ENCODE assay signal across 1 cellular context in the genomic region with DNA sequence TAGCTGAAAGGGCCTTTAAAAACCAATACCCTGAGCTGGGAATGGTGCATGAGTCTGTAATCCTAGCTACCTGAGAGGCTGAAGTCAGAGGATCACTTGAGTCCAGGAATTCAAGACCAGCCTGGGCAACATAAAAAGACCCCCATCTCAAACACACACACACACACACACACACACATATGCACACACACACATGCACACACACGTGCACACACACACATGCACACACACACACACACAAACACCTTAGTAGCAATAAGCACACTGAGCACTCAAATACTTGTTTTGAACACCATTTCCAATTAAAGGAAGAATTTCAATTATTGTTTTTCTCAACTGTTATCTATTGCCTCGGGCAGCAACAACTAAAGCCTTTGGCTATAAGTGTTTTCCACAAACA.
TF ChIP-seq lines count a peak whose summit lies in the region.

No MANE protein-coding gene starts in this region.

TF ChIP-seq in GM23338, 12 proteins besides CTCF, POLR2A, EP300 and RAD21:
- TF ChIP-seq ETS1 (IDR thresholded peaks at IDR 0.05) (no peak), EZH2phosphoT487 (IDR thresholded peaks at IDR 0.05; ENCODE audit: unreplicated experiment) (no peak), CREB1 (CRISPR knock-in tag; IDR thresholded peaks at IDR 0.05; ENCODE audit: low read depth) (no peak), NANOG (IDR thresholded peaks at IDR 0.05; ENCODE audit: borderline replicate concordance) (no peak), EZH2 (IDR thresholded peaks at IDR 0.05; ENCODE audit: low read depth, unreplicated experiment) (no peak), POLR2AphosphoS5 (IDR thresholded peaks at IDR 0.05; ENCODE audit: low read depth) (no peak), ZNF331 (CRISPR knock-in tag; IDR thresholded peaks at IDR 0.05; ENCODE audit: low read depth) (no peak), ZNF114 (CRISPR knock-in tag; IDR thresholded peaks at IDR 0.05) (no peak), STAT1 (IDR thresholded peaks at IDR 0.05; ENCODE audit: unreplicated experiment) (no peak), JUNB (IDR thresholded peaks at IDR 0.05; ENCODE audit: unreplicated experiment) (no peak)
- TF ChIP-seq, protein P1, sequence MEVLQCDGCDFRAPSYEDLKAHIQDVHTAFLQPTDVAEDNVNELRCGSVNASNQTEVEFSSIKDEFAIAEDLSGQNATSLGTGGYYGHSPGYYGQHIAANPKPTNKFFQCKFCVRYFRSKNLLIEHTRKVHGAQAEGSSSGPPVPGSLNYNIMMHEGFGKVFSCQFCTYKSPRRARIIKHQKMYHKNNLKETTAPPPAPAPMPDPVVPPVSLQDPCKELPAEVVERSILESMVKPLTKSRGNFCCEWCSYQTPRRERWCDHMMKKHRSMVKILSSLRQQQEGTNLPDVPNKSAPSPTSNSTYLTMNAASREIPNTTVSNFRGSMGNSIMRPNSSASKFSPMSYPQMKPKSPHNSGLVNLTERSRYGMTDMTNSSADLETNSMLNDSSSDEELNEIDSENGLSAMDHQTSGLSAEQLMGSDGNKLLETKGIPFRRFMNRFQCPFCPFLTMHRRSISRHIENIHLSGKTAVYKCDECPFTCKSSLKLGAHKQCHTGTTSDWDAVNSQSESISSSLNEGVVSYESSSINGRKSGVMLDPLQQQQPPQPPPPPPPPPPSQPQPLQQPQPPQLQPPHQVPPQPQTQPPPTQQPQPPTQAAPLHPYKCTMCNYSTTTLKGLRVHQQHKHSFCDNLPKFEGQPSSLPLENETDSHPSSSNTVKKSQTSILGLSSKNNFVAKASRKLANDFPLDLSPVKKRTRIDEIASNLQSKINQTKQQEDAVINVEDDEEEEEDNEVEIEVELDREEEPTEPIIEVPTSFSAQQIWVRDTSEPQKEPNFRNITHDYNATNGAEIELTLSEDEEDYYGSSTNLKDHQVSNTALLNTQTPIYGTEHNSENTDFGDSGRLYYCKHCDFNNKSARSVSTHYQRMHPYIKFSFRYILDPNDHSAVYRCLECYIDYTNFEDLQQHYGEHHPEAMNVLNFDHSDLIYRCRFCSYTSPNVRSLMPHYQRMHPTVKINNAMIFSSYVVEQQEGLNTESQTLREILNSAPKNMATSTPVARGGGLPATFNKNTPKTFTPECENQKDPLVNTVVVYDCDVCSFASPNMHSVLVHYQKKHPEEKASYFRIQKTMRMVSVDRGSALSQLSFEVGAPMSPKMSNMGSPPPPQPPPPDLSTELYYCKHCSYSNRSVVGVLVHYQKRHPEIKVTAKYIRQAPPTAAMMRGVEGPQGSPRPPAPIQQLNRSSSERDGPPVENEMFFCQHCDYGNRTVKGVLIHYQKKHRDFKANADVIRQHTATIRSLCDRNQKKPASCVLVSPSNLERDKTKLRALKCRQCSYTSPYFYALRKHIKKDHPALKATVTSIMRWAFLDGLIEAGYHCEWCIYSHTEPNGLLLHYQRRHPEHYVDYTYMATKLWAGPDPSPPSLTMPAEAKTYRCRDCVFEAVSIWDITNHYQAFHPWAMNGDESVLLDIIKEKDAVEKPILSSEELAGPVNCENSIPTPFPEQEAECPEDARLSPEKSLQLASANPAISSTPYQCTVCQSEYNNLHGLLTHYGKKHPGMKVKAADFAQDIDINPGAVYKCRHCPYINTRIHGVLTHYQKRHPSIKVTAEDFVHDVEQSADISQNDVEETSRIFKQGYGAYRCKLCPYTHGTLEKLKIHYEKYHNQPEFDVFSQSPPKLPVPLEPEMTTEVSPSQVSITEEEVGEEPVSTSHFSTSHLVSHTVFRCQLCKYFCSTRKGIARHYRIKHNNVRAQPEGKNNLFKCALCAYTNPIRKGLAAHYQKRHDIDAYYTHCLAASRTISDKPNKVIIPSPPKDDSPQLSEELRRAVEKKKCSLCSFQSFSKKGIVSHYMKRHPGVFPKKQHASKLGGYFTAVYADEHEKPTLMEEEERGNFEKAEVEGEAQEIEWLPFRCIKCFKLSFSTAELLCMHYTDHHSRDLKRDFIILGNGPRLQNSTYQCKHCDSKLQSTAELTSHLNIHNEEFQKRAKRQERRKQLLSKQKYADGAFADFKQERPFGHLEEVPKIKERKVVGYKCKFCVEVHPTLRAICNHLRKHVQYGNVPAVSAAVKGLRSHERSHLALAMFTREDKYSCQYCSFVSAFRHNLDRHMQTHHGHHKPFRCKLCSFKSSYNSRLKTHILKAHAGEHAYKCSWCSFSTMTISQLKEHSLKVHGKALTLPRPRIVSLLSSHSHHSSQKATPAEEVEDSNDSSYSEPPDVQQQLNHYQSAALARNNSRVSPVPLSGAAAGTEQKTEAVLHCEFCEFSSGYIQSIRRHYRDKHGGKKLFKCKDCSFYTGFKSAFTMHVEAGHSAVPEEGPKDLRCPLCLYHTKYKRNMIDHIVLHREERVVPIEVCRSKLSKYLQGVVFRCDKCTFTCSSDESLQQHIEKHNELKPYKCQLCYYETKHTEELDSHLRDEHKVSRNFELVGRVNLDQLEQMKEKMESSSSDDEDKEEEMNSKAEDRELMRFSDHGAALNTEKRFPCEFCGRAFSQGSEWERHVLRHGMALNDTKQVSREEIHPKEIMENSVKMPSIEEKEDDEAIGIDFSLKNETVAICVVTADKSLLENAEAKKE (CRISPR knock-in tag; IDR thresholded peaks at IDR 0.05), result no peak
- TF ChIP-seq, protein P2, sequence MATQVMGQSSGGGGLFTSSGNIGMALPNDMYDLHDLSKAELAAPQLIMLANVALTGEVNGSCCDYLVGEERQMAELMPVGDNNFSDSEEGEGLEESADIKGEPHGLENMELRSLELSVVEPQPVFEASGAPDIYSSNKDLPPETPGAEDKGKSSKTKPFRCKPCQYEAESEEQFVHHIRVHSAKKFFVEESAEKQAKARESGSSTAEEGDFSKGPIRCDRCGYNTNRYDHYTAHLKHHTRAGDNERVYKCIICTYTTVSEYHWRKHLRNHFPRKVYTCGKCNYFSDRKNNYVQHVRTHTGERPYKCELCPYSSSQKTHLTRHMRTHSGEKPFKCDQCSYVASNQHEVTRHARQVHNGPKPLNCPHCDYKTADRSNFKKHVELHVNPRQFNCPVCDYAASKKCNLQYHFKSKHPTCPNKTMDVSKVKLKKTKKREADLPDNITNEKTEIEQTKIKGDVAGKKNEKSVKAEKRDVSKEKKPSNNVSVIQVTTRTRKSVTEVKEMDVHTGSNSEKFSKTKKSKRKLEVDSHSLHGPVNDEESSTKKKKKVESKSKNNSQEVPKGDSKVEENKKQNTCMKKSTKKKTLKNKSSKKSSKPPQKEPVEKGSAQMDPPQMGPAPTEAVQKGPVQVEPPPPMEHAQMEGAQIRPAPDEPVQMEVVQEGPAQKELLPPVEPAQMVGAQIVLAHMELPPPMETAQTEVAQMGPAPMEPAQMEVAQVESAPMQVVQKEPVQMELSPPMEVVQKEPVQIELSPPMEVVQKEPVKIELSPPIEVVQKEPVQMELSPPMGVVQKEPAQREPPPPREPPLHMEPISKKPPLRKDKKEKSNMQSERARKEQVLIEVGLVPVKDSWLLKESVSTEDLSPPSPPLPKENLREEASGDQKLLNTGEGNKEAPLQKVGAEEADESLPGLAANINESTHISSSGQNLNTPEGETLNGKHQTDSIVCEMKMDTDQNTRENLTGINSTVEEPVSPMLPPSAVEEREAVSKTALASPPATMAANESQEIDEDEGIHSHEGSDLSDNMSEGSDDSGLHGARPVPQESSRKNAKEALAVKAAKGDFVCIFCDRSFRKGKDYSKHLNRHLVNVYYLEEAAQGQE (IDR thresholded peaks at IDR 0.05; ENCODE audit: unreplicated experiment), result no peak
